Comparison of ENCODE assay signal across 34 cellular contexts in the genomic region with DNA sequence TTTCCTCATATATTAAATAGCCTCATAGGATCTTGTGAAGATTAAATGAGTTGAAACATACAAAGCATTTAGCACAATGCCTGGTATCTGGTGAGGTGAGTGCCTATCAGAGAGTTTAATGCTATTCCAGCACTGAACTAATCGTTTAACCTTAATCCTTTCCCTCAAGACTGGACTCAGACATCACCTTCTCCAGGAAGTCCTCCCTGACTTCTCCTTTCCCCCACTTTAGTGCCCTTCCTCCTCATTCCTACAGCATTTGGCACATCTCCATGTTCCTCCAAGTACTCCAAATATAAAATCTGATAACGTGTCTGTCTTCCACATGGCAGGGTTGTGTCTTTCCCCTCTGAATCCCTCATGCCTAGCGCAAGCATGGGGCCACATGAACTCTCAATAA.
"Had no signal": no experiment of that assay in that cellular context is flagged by ENCODE, and none has a peak within 500 bp of the region (broad histone marks: within the 10 kb centered on the region; RNA-seq: fewer than 3 reads in every experiment).

No MANE protein-coding gene starts in this region.

- H3K36me3 Mint-ChIP-seq: activated CD4-positive, alpha-beta memory T cell treated with anti-CD3 and anti-CD28 coated beads for 36 hours; activated naive CD4-positive, alpha-beta T cell treated with anti-CD3 and anti-CD28 coated beads, Interleukin-2, amount 10 ng/mL, durations not matched to agents 7 days and 5 days; activated naive CD4-positive, alpha-beta T cell treated with anti-CD3 and anti-CD28 coated beads, Interleukin-2, amount 50 U/mL, for 24 hours; activated naive CD8-positive, alpha-beta T cell; activated naive CD8-positive, alpha-beta T cell treated with anti-CD3 and anti-CD28 coated beads, Interleukin-2, amount 10 ng/mL, durations not matched to agents 7 days and 5 days had no signal

- H3K27ac Mint-ChIP-seq: activated B cell treated with CpG ODN at 0.5 μM for 24 hours; activated CD4-positive, alpha-beta memory T cell treated with anti-CD3 and anti-CD28 coated beads for 36 hours; activated CD4-positive, alpha-beta T cell treated with anti-CD3 and anti-CD28 coated beads, Interleukin-2, amount 10 ng/mL, durations not matched to agents 24 days and 14 days; activated CD8-positive, alpha-beta T cell treated with anti-CD3 and anti-CD28 coated beads for 36 hours; activated naive CD4-positive, alpha-beta T cell treated with anti-CD3 and anti-CD28 coated beads, Interleukin-2, amount 10 ng/mL, durations not matched to agents 7 days and 5 days; activated naive CD4-positive, alpha-beta T cell treated with anti-CD3 and anti-CD28 coated beads, Interleukin-2, amount 50 U/mL, for 24 hours; activated naive CD8-positive, alpha-beta T cell; activated naive CD8-positive, alpha-beta T cell treated with anti-CD3 and anti-CD28 coated beads, Interleukin-2, amount 10 ng/mL, durations not matched to agents 7 days and 5 days; activated naive CD8-positive, alpha-beta T cell treated with anti-CD3 and anti-CD28 coated beads, Interleukin-2, amount 50 U/mL, for 24 hours; activated T-helper 2 cell treated with anti-CD3 and anti-CD28 coated beads, Interferon-gamma antibody, Interleukin-2, Interleukin-4, amounts not matched to agents 10 μg/mL and 5 μg/mL and 100 μg/mL, durations not matched to agents 14 hours and 24 hours and 36 hours; brain; T-helper 1 cell treated with Interleukin-12 subunit alpha and Interleukin-12 subunit beta and Interleukin-4 antibody, amounts not matched to agents 30 μg/mL and 1 μg/mL, for 36 hours; T-helper 2 cell treated with Interferon-gamma antibody and Interleukin-4, amounts not matched to agents 5 μg/mL and 100 μg/mL, for 36 hours had no signal

- H3K4me1 Mint-ChIP-seq: activated B cell treated with CpG ODN at 0.5 μM for 24 hours; activated CD4-positive, alpha-beta T cell treated with anti-CD3 and anti-CD28 coated beads, Interleukin-2, amount 10 ng/mL, durations not matched to agents 24 days and 14 days; activated naive CD4-positive, alpha-beta T cell treated with anti-CD3 and anti-CD28 coated beads, Interleukin-2, amount 10 ng/mL, durations not matched to agents 7 days and 5 days; activated naive CD4-positive, alpha-beta T cell treated with anti-CD3 and anti-CD28 coated beads, Interleukin-2, amount 50 U/mL, for 24 hours; activated naive CD8-positive, alpha-beta T cell treated with anti-CD3 and anti-CD28 coated beads, Interleukin-2, amount 10 ng/mL, durations not matched to agents 7 days and 5 days; activated naive CD8-positive, alpha-beta T cell treated with anti-CD3 and anti-CD28 coated beads, Interleukin-2, amount 50 U/mL, for 24 hours; brain; central memory CD8-positive, alpha-beta T cell had no signal

- H3K27me3 Mint-ChIP-seq: activated B cell treated with CpG ODN at 0.5 μM for 24 hours, brain had no signal

- H3K4me3 Mint-ChIP-seq: activated B cell treated with CpG ODN at 0.5 μM for 24 hours; activated CD4-positive, alpha-beta memory T cell treated with anti-CD3 and anti-CD28 coated beads for 36 hours; activated CD4-positive, alpha-beta T cell treated with anti-CD3 and anti-CD28 coated beads, Interleukin-2, amount 10 ng/mL, durations not matched to agents 24 days and 14 days; activated CD8-positive, alpha-beta T cell treated with anti-CD3 and anti-CD28 coated beads for 36 hours; activated naive CD4-positive, alpha-beta T cell treated with anti-CD3 and anti-CD28 coated beads, Interleukin-2, amount 10 ng/mL, durations not matched to agents 7 days and 5 days; activated naive CD4-positive, alpha-beta T cell treated with anti-CD3 and anti-CD28 coated beads, Interleukin-2, amount 50 U/mL, for 24 hours; activated naive CD8-positive, alpha-beta T cell; activated naive CD8-positive, alpha-beta T cell treated with anti-CD3 and anti-CD28 coated beads, Interleukin-2, amount 10 ng/mL, durations not matched to agents 7 days and 5 days; activated naive CD8-positive, alpha-beta T cell treated with anti-CD3 and anti-CD28 coated beads, Interleukin-2, amount 50 U/mL, for 24 hours; brain; central memory CD8-positive, alpha-beta T cell; T-helper 1 cell treated with Interleukin-12 subunit alpha and Interleukin-12 subunit beta and Interleukin-4 antibody, amounts not matched to agents 30 μg/mL and 1 μg/mL, for 36 hours; T-helper 2 cell treated with Interferon-gamma antibody and Interleukin-4, amounts not matched to agents 5 μg/mL and 100 μg/mL, for 36 hours had no signal

- H3K9me3 Mint-ChIP-seq: activated CD4-positive, alpha-beta memory T cell treated with anti-CD3 and anti-CD28 coated beads for 36 hours; activated CD4-positive, alpha-beta T cell treated with anti-CD3 and anti-CD28 coated beads, Interleukin-2, amount 10 ng/mL, durations not matched to agents 24 days and 14 days; activated CD8-positive, alpha-beta T cell treated with anti-CD3 and anti-CD28 coated beads for 36 hours; activated naive CD4-positive, alpha-beta T cell treated with anti-CD3 and anti-CD28 coated beads, Interleukin-2, amount 10 ng/mL, durations not matched to agents 7 days and 5 days; activated naive CD4-positive, alpha-beta T cell treated with anti-CD3 and anti-CD28 coated beads, Interleukin-2, amount 50 U/mL, for 24 hours; activated naive CD8-positive, alpha-beta T cell treated with anti-CD3 and anti-CD28 coated beads, Interleukin-2, amount 10 ng/mL, durations not matched to agents 7 days and 5 days; activated naive CD8-positive, alpha-beta T cell treated with anti-CD3 and anti-CD28 coated beads, Interleukin-2, amount 50 U/mL, for 24 hours; activated T-helper 2 cell treated with anti-CD3 and anti-CD28 coated beads, Interferon-gamma antibody, Interleukin-2, Interleukin-4, amounts not matched to agents 10 μg/mL and 5 μg/mL and 100 μg/mL, durations not matched to agents 14 hours and 24 hours and 36 hours; central memory CD8-positive, alpha-beta T cell; T-helper 1 cell treated with Interleukin-12 subunit alpha and Interleukin-12 subunit beta and Interleukin-4 antibody, amounts not matched to agents 30 μg/mL and 1 μg/mL, for 36 hours; T-helper 2 cell treated with Interferon-gamma antibody and Interleukin-4, amounts not matched to agents 5 μg/mL and 100 μg/mL, for 36 hours had no signal

- DNase-seq: activated B cell treated with CpG ODN at 0.5 μM for 24 hours; activated CD4-positive, alpha-beta memory T cell treated with anti-CD3 and anti-CD28 coated beads for 36 hours; activated CD4-positive, alpha-beta T cell treated with anti-CD3 and anti-CD28 coated beads for 4 hours; activated CD4-positive, alpha-beta T cell treated with anti-CD3 and anti-CD28 coated beads, Interleukin-2, amount 10 ng/mL, durations not matched to agents 24 days and 14 days; activated CD4-positive, alpha-beta T cell treated with anti-CD3 and anti-CD28 coated beads, Interleukin-2, amount 50 U/mL, for 1 hour; activated CD4-positive, alpha-beta T cell treated with anti-CD3 and anti-CD28 coated beads, Interleukin-2, amount 50 U/mL, for 4 hours; activated CD4-positive, CD25-positive, alpha-beta regulatory T cell treated with anti-CD3 and anti-CD28 coated beads, Interleukin-2, amount 50 U/mL, for 72 hours; activated CD8-positive, alpha-beta memory T cell treated with anti-CD3 and anti-CD28 coated beads, Interleukin-2, amount 50 U/mL, for 4 hours; activated CD8-positive, alpha-beta T cell treated with anti-CD3 and anti-CD28 coated beads for 36 hours; activated effector memory CD4-positive, alpha-beta T cell treated with Interleukin-2 at 50 U/mL for 16 hours; activated gamma-delta T cell; activated naive CD4-positive, alpha-beta T cell treated with anti-CD3 and anti-CD28 coated beads, Interleukin-2, amount 10 ng/mL, durations not matched to agents 7 days and 5 days; activated naive CD4-positive, alpha-beta T cell treated with Interleukin-2 at 50 U/mL for 16 hours; activated naive CD8-positive, alpha-beta T cell treated with anti-CD3 and anti-CD28 coated beads, Interleukin-2, amount 10 ng/mL, durations not matched to agents 7 days and 5 days; activated naive CD8-positive, alpha-beta T cell treated with anti-CD3 and anti-CD28 coated beads, Interleukin-2, amount 50 U/mL, for 24 hours; activated T-cell treated with anti-CD3 and anti-CD28 coated beads for 4 hours; activated T-cell treated with anti-CD3 and anti-CD28 coated beads, Interleukin-2, amount 50 U/mL, for 1 hour; activated T-cell treated with anti-CD3 and anti-CD28 coated beads, Interleukin-2, amount 50 U/mL, for 48 hours; amygdala; anterior cingulate cortex; caudate nucleus; cerebellar nuclear complex; T-helper 2 cell; T-helper 9 cell had no signal

- H3K9me3 ChIP-seq: ascending aorta had no signal

- H3K4me1 ChIP-seq: ascending aorta had no signal

- H3K27me3 ChIP-seq: ascending aorta, cardiac muscle cell had no signal

- H3K27ac ChIP-seq: ascending aorta, cardiac muscle cell, VCaP had no signal
